Comparison of ENCODE assay signal across 8 cellular contexts in genomic region chr1:23343246-23344110, GRCh38. TPM values are rescaled to one million over a fixed set of nuclear protein-coding genes. Genes with fewer than 3 reads are reported as not detected.
DNase-seq lines count a peak whose midpoint lies in the region; ATAC-seq and TF ChIP-seq lines count a peak whose summit lies in the region.

No MANE protein-coding gene starts in this region.

- H3K27ac Mint-ChIP-seq in activated naive CD4-positive, alpha-beta T cell treated with anti-CD3 and anti-CD28 coated beads, Interleukin-2, amount 50 U/mL, for 72 hours: peak overlapping the region; percentile 91 to 98

- WGBS in heart right ventricle, 2 donors: 0 to 1% methylated on average over 65 of the region's 65 CpGs
- WGBS in psoas muscle, 3 donors: 0 to 1% (median 0%) methylated on average over 32 to 65 of the region's 65 CpGs

- H3K36me3 ChIP-seq in heart right ventricle: peaks cover 0 to under 1% (median 0%) of the 10 kb centered on the region in 9 donors
- H3K36me3 ChIP-seq in psoas muscle (ENCODE audit: insufficient read depth in 1 of 2, low read depth in 1 of 2): no peaks in the 10 kb centered on the region

- H3K36me3 Mint-ChIP-seq in activated naive CD4-positive, alpha-beta T cell treated with anti-CD3 and anti-CD28 coated beads, Interleukin-2, amount 50 U/mL, for 72 hours: peaks cover 25 to 28% of the 10 kb centered on the region in 2 donors

- DNase-seq in SHP77 (lab: John Stamatoyannopoulos, UW): peak; percentile 52 to 57
- no peak for DNase-seq in SHP77 treated with DMSO at 0.1 percent for 48 hours (lab: John Stamatoyannopoulos, UW)
- DNase-seq in RPMI8226: peak; percentile 65
- peak; percentile 55 to 76 for DNase-seq in activated naive CD4-positive, alpha-beta T cell treated with anti-CD3 and anti-CD28 coated beads, Interleukin-2, amount 50 U/mL, for 72 hours (ENCODE audit: low spot score in 2 of 2)
- DNase-seq in heart right ventricle: peak in 1 of 2 donors; percentile 36
- DNase-seq in psoas muscle: no peak

- TF ChIP-seq CTCF in heart right ventricle (IDR thresholded peaks at IDR 0.05) (no peak), psoas muscle (IDR thresholded peaks at IDR 0.05) (no peak)

- peak overlapping the region; percentile 87 to 99 (median 90) for H3K4me3 ChIP-seq in heart right ventricle
- peak overlapping the region; percentile 91 for H3K4me3 ChIP-seq in psoas muscle

- H3K4me1 ChIP-seq in heart right ventricle (peaks cover 2 to 57% (median 50%) of the 10 kb centered on the region in 9 donors), psoas muscle (peaks cover 44% of the 10 kb centered on the region)

- no peaks in the 10 kb centered on the region for H3K9me3 ChIP-seq in heart right ventricle
- no peaks in the 10 kb centered on the region for H3K9me3 ChIP-seq in psoas muscle

- H3K27me3 ChIP-seq in heart right ventricle (no peaks in the 10 kb centered on the region), psoas muscle (ENCODE audit: insufficient read depth in 3 of 3, low read length in 2 of 3) (no peaks in the 10 kb centered on the region)

- intact Hi-C loops in heart right ventricle (cut with DNase I) (loop anchor here in 8 of 10 donors (1.0 to 10.0 kb wide), 7 partner anchors 25 to 139 kb away; partner anchors contain the start of genes ZNF436 (in 2 of the 8) and ASAP3 (in 1 of the 8)), psoas muscle (cut with DNase I) (loop anchor here (1.0 to 10.0 kb wide), 4 partner anchors 25 to 141 kb away; partner anchors contain the start of genes ASAP3 (in 1 of the 2) and ZNF436 (in 1 of the 2))

- peak overlapping the region; percentile 92 to 98 (median 96) for H3K27ac ChIP-seq in heart right ventricle
- H3K27ac ChIP-seq in psoas muscle: peak overlapping the region; percentile 97

- no peaks in the 10 kb centered on the region for H3K9me3 Mint-ChIP-seq in activated naive CD4-positive, alpha-beta T cell treated with anti-CD3 and anti-CD28 coated beads, Interleukin-2, amount 50 U/mL, for 72 hours

- ATAC-seq in HG03039 (IDR thresholded peaks at IDR 0.05; ENCODE audit: unreplicated experiment) (peak; percentile 5), heart right ventricle (peak in 7 of 8 donors; percentile 18 to 57 (median 36)), psoas muscle (peak; percentile 41 to 55 (median 50)), GM21723 (IDR thresholded peaks at IDR 0.05; ENCODE audit: unreplicated experiment) (no peak)
- ATAC-seq in activated naive CD4-positive, alpha-beta T cell treated with anti-CD3 and anti-CD28 coated beads, Interleukin-2, amount 50 U/mL, for 72 hours: peak; percentile 23 to 28

RNA-seq across cellular contexts. Expression of gene HNRNPR, which starts 0.6 kb away (rescaled TPM):
- total RNA-seq in activated naive CD4-positive, alpha-beta T cell treated with anti-CD3 and anti-CD28 coated beads, Interleukin-2, amount 50 U/mL, for 72 hours: 100 to 1,000 TPM; 175 to 177 TPM
- total RNA-seq in heart right ventricle: 10 to 100 TPM; 56.7 to 72.7 (median 66.4) TPM
- polyA plus RNA-seq in heart right ventricle: 10 to 100 TPM; 44.6 to 60.3 TPM
- total RNA-seq in psoas muscle: 10 to 100 TPM; 39.8 to 81.0 (median 71.4) TPM
- 100 to 1,000 TPM in 1 of 3 donors, 10 to 100 TPM in 2; 46.3 to 107 (median 94.0) TPM for polyA plus RNA-seq in psoas muscle

RNA-seq across cellular contexts. Expression of gene ZNF436, which starts 26.2 kb away (rescaled TPM):
- total RNA-seq in activated naive CD4-positive, alpha-beta T cell treated with anti-CD3 and anti-CD28 coated beads, Interleukin-2, amount 50 U/mL, for 72 hours: 1 to 10 TPM; 7.6 to 8.2 TPM
- 10 to 100 TPM in 9 of 10 donors, 1 to 10 TPM in 1; 9.4 to 25.5 (median 16.3) TPM for total RNA-seq in heart right ventricle
- polyA plus RNA-seq in heart right ventricle: 1 to 10 TPM; 3.3 to 4.2 TPM
- total RNA-seq in psoas muscle: 10 to 100 TPM in 1 of 4 donors, 1 to 10 TPM in 3; 6.8 to 11.5 (median 8.6) TPM
- polyA plus RNA-seq in psoas muscle: 1 to 10 TPM; 2.2 to 7.2 (median 3.1) TPM

Comparison
In these comparisons a context has a peak if more than half of its experiments do, and no peak if none do; other contexts are left out.
1. DNase-seq: peak in SHP77 (2 of 2), RPMI8226 (single experiment) and activated naive CD4-positive, alpha-beta T cell treated with anti-CD3 and anti-CD28 coated beads, Interleukin-2, amount 50 U/mL, for 72 hours (2 of 2); none in SHP77 treated with DMSO at 0.1 percent for 48 hours (single experiment) and psoas muscle (0 of 2).